In the genomic region with DNA sequence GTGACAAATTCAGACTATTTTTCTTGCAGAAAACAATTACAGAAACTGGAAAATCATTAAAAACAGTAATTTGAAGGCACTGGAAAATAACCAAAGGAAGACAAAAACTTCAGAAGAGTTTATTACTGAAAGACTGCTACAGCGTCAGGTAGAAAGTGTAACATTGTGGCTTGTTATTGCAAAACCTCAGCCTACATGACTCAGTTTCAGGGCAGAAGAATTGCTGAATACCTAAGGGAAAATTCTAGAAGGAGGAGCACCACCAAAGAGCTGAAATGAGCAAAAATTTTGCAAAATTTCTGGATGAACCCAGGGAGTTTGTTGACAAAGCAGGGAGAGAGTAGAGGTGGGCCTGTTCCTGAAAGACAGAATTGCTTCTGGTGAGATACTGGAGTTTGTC, we compare ENCODE assay signal across 13 cellular contexts.
DNase-seq lines count a peak whose midpoint lies in the region; ATAC-seq and TF ChIP-seq lines count a peak whose summit lies in the region.
"Had no signal": no experiment of that assay in that cellular context is flagged by ENCODE, and none has a peak within 500 bp of the region (broad histone marks: within the 10 kb centered on the region; RNA-seq: fewer than 3 reads in every experiment).

No MANE protein-coding gene starts in this region.

- H3K9me3 Mint-ChIP-seq in nephron progenitor cell (peaks cover 23% of the 10 kb centered on the region), endodermal cell (peaks cover 7% of the 10 kb centered on the region)

- H3K9ac ChIP-seq in endodermal cell (ENCODE audit: extremely low read depth, low read length, poor library complexity, severe bottlenecking), result no peak overlapping the region
- H3K9ac ChIP-seq: BLaER1 treated with 17β-estradiol and CSF1 and Interleukin-3, amounts not matched to agents 10 nM and 100 nM had no signal

- DNase-seq in Right ventricle myocardium superior (no peak), cardiac septum (ENCODE audit: low spot score) (no peak), astrocyte of the hippocampus (ENCODE audit: low read depth, low spot score) (peak; percentile 2), nephron progenitor cell (no peak), spleen (no peak), endodermal cell (no peak)
- no peak for DNase-seq in activated CD4-positive, alpha-beta T cell treated with anti-CD3 and anti-CD28 coated beads, Interleukin-2, amount 50 U/mL, for 1 hour
- DNase-seq: ACHN; CD4-positive, CD25-positive, alpha-beta regulatory T cell; DMS53; GF-D8 had no signal

- intact Hi-C loops in Right ventricle myocardium superior (cut with DNase I) (no loop called here), cardiac septum (cut with DNase I) (no loop called here), spleen (cut with DNase I; ENCODE audit: low total_unique reads) (no loop called here)

- H3K36me3 Mint-ChIP-seq in nephron progenitor cell (ENCODE audit: low read depth), result peaks cover 6% of the 10 kb centered on the region
- H3K36me3 Mint-ChIP-seq in endodermal cell (ENCODE audit: low read depth), result no peaks in the 10 kb centered on the region
- H3K36me3 Mint-ChIP-seq: CD4-positive, CD25-positive, alpha-beta regulatory T cell had no signal

- H3K27me3 ChIP-seq in spleen (replicated peaks in 1 of 7) (no peaks in the 10 kb centered on the region), endodermal cell (ENCODE audit: control insufficient read depth, insufficient read depth, low read length, poor library complexity, severe bottlenecking) (no peaks in the 10 kb centered on the region)
- H3K27me3 ChIP-seq: BLaER1 treated with 17β-estradiol and CSF1 and Interleukin-3, amounts not matched to agents 10 nM and 100 nM had no signal

- 85 to 97% (median 90%) methylated on average over 1 of the region's 1 CpG for WGBS in spleen, 5 donors
- WGBS in endodermal cell (ENCODE audit: insufficient coverage in 1 of 2, insufficient read length in 1 of 2), 2 experiments, result 86 to 89% methylated on average over 1 of the region's 1 CpG

- H3K4me3 Mint-ChIP-seq in nephron progenitor cell, result no peak overlapping the region
- H3K4me3 Mint-ChIP-seq in endodermal cell, result no peak overlapping the region

- no peak for TF ChIP-seq CTCF in nephron progenitor cell (IDR thresholded peaks at IDR 0.05)
- no peak for TF ChIP-seq CTCF in spleen (IDR thresholded peaks at IDR 0.05 in 8 of 11, conservative IDR thresholded peaks at IDR 0.05 in 3 of 11)
- TF ChIP-seq CTCF in endodermal cell (conservative IDR thresholded peaks at IDR 0.05), result no peak

- TF ChIP-seq POLR2A in spleen (IDR thresholded peaks at IDR 0.05), result no peak

- peak; percentile 61 for ATAC-seq in Right ventricle myocardium superior (ENCODE audit: poor library complexity)

- H3K27ac Mint-ChIP-seq in nephron progenitor cell (peak overlapping the region; percentile 13), endodermal cell (no peak overlapping the region)
- H3K27ac Mint-ChIP-seq: CD4-positive, CD25-positive, alpha-beta regulatory T cell had no signal

- H3K4me1 Mint-ChIP-seq in nephron progenitor cell, result peaks cover 14% of the 10 kb centered on the region
- H3K4me1 Mint-ChIP-seq in endodermal cell, result no peaks in the 10 kb centered on the region
- H3K4me1 Mint-ChIP-seq: CD4-positive, CD25-positive, alpha-beta regulatory T cell had no signal

- H3K27me3 Mint-ChIP-seq in nephron progenitor cell (ENCODE audit: low read depth, poor library complexity) (no peaks in the 10 kb centered on the region), endodermal cell (ENCODE audit: insufficient read depth) (no peaks in the 10 kb centered on the region)
- H3K27me3 Mint-ChIP-seq: CD4-positive, CD25-positive, alpha-beta regulatory T cell had no signal

- H3K36me3 ChIP-seq in spleen, result no peaks in the 10 kb centered on the region
- no peaks in the 10 kb centered on the region for H3K36me3 ChIP-seq in endodermal cell (ENCODE audit: control insufficient read depth, insufficient read depth, low read length)
- H3K36me3 ChIP-seq: BLaER1 treated with 17β-estradiol and CSF1 and Interleukin-3, amounts not matched to agents 10 nM and 100 nM; HAP-1 had no signal

- H3K4me1 ChIP-seq in spleen, result no peaks in the 10 kb centered on the region
- no peaks in the 10 kb centered on the region for H3K4me1 ChIP-seq in endodermal cell (ENCODE audit: control insufficient read depth, insufficient read depth, low read length)
- H3K4me1 ChIP-seq: BLaER1 treated with 17β-estradiol and CSF1 and Interleukin-3, amounts not matched to agents 10 nM and 100 nM; HAP-1 had no signal

- H3K4me3 ChIP-seq in spleen (no peak overlapping the region), endodermal cell (ENCODE audit: low read length) (no peak overlapping the region)
- H3K4me3 ChIP-seq: BLaER1 treated with 17β-estradiol and CSF1 and Interleukin-3, amounts not matched to agents 10 nM and 100 nM; HAP-1 had no signal

- H3K9me3 ChIP-seq in spleen, result peaks cover 0 to 30% (median 18%) of the 10 kb centered on the region in 8 donors
- H3K9me3 ChIP-seq in endodermal cell (ENCODE audit: control insufficient read depth, low read length), result peaks cover 11% of the 10 kb centered on the region
- H3K9me3 ChIP-seq: HAP-1 had no signal

- H3K27ac ChIP-seq in spleen (no peak overlapping the region), endodermal cell (ENCODE audit: low read depth, low read length) (no peak overlapping the region)
- H3K27ac ChIP-seq: BLaER1 treated with 17β-estradiol and CSF1 and Interleukin-3, amounts not matched to agents 10 nM and 100 nM had no signal
